8 cellular contexts compared by ENCODE assay signal in genomic region chr3:42014443-42014945, GRCh38. TPM values are rescaled to one million over a fixed set of nuclear protein-coding genes. Genes with fewer than 3 reads are reported as not detected.
DNase-seq lines count a peak whose midpoint lies in the region; ATAC-seq and TF ChIP-seq lines count a peak whose summit lies in the region.

No MANE protein-coding gene starts in this region.

- peak in 1 of 2 donors; percentile 4 for ATAC-seq in naive B cell (ENCODE audit: low read depth in 2 of 2)

- no peak overlapping the region for H3K27ac ChIP-seq in SJCRH30

- peak overlapping the region; percentile 78 for H3K4me3 ChIP-seq in SJCRH30

- no peaks in the 10 kb centered on the region for H3K9me3 ChIP-seq in SJCRH30 (replicated peaks)

- no peaks in the 10 kb centered on the region for H3K27me3 ChIP-seq in SJCRH30

- H3K27ac Mint-ChIP-seq in endothelial cell (ENCODE audit: unreplicated experiment) (peak overlapping the region; percentile 81), naive B cell (peak overlapping the region; percentile 94 to 99 (median 98))

- peak overlapping the region; percentile 96 for H3K4me3 Mint-ChIP-seq in endothelial cell (ENCODE audit: unreplicated experiment)
- peak overlapping the region; percentile 92 to 99 (median 97) for H3K4me3 Mint-ChIP-seq in naive B cell

- peaks cover 5% of the 10 kb centered on the region for H3K27me3 Mint-ChIP-seq in endothelial cell (ENCODE audit: unreplicated experiment)
- no peaks in the 10 kb centered on the region for H3K27me3 Mint-ChIP-seq in naive B cell

- peaks cover 10% of the 10 kb centered on the region for H3K36me3 Mint-ChIP-seq in endothelial cell (ENCODE audit: low read depth, unreplicated experiment)
- H3K36me3 Mint-ChIP-seq in naive B cell, result peaks cover 0 to 5% of the 10 kb centered on the region in 2 donors

- DNase-seq in stimulated activated CD8-positive, alpha-beta memory T cell treated with anti-CD3 and anti-CD28 coated beads, Interleukin-12 subunit alpha, Interleukin-12 subunit beta, amount 100 ng/mL, for 1 hour (ENCODE audit: low read depth), result peak; percentile 2
- no peak for DNase-seq in stimulated activated CD8-positive, alpha-beta memory T cell treated with anti-CD3 and anti-CD28 coated beads, Interleukin-4, amount 100 ng/mL, for 48 hours
- no peak for DNase-seq in SJCRH30
- DNase-seq in endothelial cell (ENCODE audit: low spot score), result no peak
- DNase-seq in naive B cell, result peak; percentile 42
- DNase-seq in stimulated activated naive CD4-positive, alpha-beta T cell treated with Interleukin-2 at 50 U/mL for 16 hours (lab: John Stamatoyannopoulos, UW), result no peak
- DNase-seq in GOT3 (lab: John Stamatoyannopoulos, UW), result no peak
- no peak for DNase-seq in DMS153 treated with DMSO at 0.1 percent for 48 hours (lab: John Stamatoyannopoulos, UW; ENCODE audit: unreplicated experiment)

- H3K9me3 Mint-ChIP-seq in endothelial cell (ENCODE audit: unreplicated experiment), result no peaks in the 10 kb centered on the region
- H3K9me3 Mint-ChIP-seq in naive B cell, result no peaks in the 10 kb centered on the region

- H3K4me1 Mint-ChIP-seq in endothelial cell (ENCODE audit: unreplicated experiment) (peaks cover 18% of the 10 kb centered on the region), naive B cell (peaks cover 47 to 67% (median 65%) of the 10 kb centered on the region in 3 donors)

- H3K36me3 ChIP-seq in SJCRH30, result no peaks in the 10 kb centered on the region

- H3K4me1 ChIP-seq in SJCRH30, result no peaks in the 10 kb centered on the region; the same call in 1 of the 2 replicates

- TF ChIP-seq CTCF in endothelial cell (IDR thresholded peaks at IDR 0.05; ENCODE audit: unreplicated experiment), result no peak

RNA-seq across cellular contexts. Expression of gene ULK4, which starts 52.6 kb away (rescaled TPM):
- 6.3 and 6.4 TPM in 2 replicates for total RNA-seq in SJCRH30 (2014; rRNA removed; shearing (Covaris generic))
- total RNA-seq in endothelial cell (ENCODE audit: unreplicated experiment), result 10.2 TPM
- polyA plus RNA-seq in naive B cell (ENCODE audit: low read depth in 6 of 6), result 10 to 100 TPM in 3 of 6 donors, 1 to 10 TPM in 3; 5.5 to 20.8 (median 10.3) TPM

Comparison
In these comparisons a context has a peak if more than half of its experiments do, and no peak if none do; other contexts are left out.
1. DNase-seq: peak in stimulated activated CD8-positive, alpha-beta memory T cell treated with anti-CD3 and anti-CD28 coated beads, Interleukin-12 subunit alpha, Interleukin-12 subunit beta, amount 100 ng/mL, for 1 hour (single experiment) and naive B cell (single experiment); none in stimulated activated CD8-positive, alpha-beta memory T cell treated with anti-CD3 and anti-CD28 coated beads, Interleukin-4, amount 100 ng/mL, for 48 hours (single experiment), SJCRH30 (0 of 2), endothelial cell (single experiment), stimulated activated naive CD4-positive, alpha-beta T cell treated with Interleukin-2 at 50 U/mL for 16 hours (single experiment), GOT3 (single experiment) and DMS153 treated with DMSO at 0.1 percent for 48 hours (single experiment).